Comparison of ENCODE assay signal across 9 cellular contexts in genomic region chr2:1816414-1816911, GRCh38.
A peak's percentile ranks its signal among the peaks of the same experiment; 100 is the strongest.
DNase-seq lines count a peak whose midpoint lies in the region; ATAC-seq and TF ChIP-seq lines count a peak whose summit lies in the region.
"Had no signal": no experiment of that assay in that cellular context is flagged by ENCODE, and none has a peak within 500 bp of the region (broad histone marks: within the 10 kb centered on the region; RNA-seq: fewer than 3 reads in every experiment).

No MANE protein-coding gene starts in this region.

- no peak for ATAC-seq in HG02973 (IDR thresholded peaks at IDR 0.05; ENCODE audit: unreplicated experiment)
- ATAC-seq in GM18907 (IDR thresholded peaks at IDR 0.05; ENCODE audit: unreplicated experiment): no peak
- ATAC-seq in HG03097 (IDR thresholded peaks at IDR 0.05; ENCODE audit: low FRiP score, unreplicated experiment): no peak
- no peak for ATAC-seq in HG02798 (IDR thresholded peaks at IDR 0.05; ENCODE audit: poor library complexity, unreplicated experiment)

- in situ Hi-C loops in astrocyte of the cerebellum (cut with HindIII; ENCODE audit: low sequenced_read_pairs): loop anchor here (5.0 to 10.0 kb wide), 3 partner anchors 64 to 264 kb away; no protein-coding TSS in a partner anchor

- peak; percentile 80 for DNase-seq in AG08396 (ENCODE audit: low spot score)
- DNase-seq in astrocyte of the cerebellum (ENCODE audit: low read depth): peak; percentile 62
- DNase-seq in inferior parietal cortex (ENCODE audit: extremely low spot score): peak; percentile 27
- DNase-seq in retinal pigment epithelial cell (ENCODE audit: low read depth): peak; percentile 61
- DNase-seq: BE2C had no signal

- TF ChIP-seq CTCF in astrocyte of the cerebellum (IDR thresholded peaks at IDR 0.05; ENCODE audit: low read depth, low read length, missing control alignments) (no peak), retinal pigment epithelial cell (conservative IDR thresholded peaks at IDR 0.05; ENCODE audit: low read depth, low read length) (no peak)

- H3K4me3 ChIP-seq in astrocyte of the cerebellum (ENCODE audit: low read depth, low read length) (no peak overlapping the region), retinal pigment epithelial cell (ENCODE audit: low read length) (no peak overlapping the region)

Comparison
In these comparisons a context has a peak if more than half of its experiments do, and no peak if none do; other contexts are left out.
1. DNase-seq: peak in every context shown above with its lines; median percentile 80 in AG08396; 62 in astrocyte of the cerebellum; 61 in retinal pigment epithelial cell; 27 in inferior parietal cortex.